Comparison of ENCODE assay signal across 31 cellular contexts in genomic region chr12:89105243-89105642, GRCh38.
"Had no signal": no experiment of that assay in that cellular context is flagged by ENCODE, and none has a peak within 500 bp of the region (broad histone marks: within the 10 kb centered on the region; RNA-seq: fewer than 3 reads in every experiment).

No MANE protein-coding gene starts in this region.

- H3K36me3 Mint-ChIP-seq: naive thymus-derived CD8-positive, alpha-beta T cell; natural killer cell treated with Interleukin-12 subunit alpha and Interleukin-12 subunit beta and Interleukin-15 and Interleukin-18, amount 100 ng/mL, for 72 hours; stimulated activated memory B cell treated with anti-CD40 and anti-IgM and Interleukin-4, amounts not matched to agents 10 μg/mL and 1 μg/mL and 100 μg/mL, for 72 hours had no signal

- H3K27me3 Mint-ChIP-seq: progenitor cell of endocrine pancreas; stimulated activated memory B cell treated with anti-CD40 and anti-IgM and Interleukin-4, amounts not matched to agents 10 μg/mL and 1 μg/mL and 100 μg/mL, for 72 hours had no signal

- H3K4me3 ChIP-seq: pancreas, psoas muscle, right lobe of liver, sigmoid colon, skin epidermis, smooth muscle cell, spleen, thoracic aorta, thyroid gland, tibial nerve, upper lobe of left lung, vagina had no signal

- H3K4me2 ChIP-seq: smooth muscle cell had no signal

- H3K4me1 Mint-ChIP-seq: naive thymus-derived CD8-positive, alpha-beta T cell; stimulated activated memory B cell treated with anti-CD40 and anti-IgM and Interleukin-4, amounts not matched to agents 10 μg/mL and 1 μg/mL and 100 μg/mL, for 72 hours; stimulated activated naive CD8-positive, alpha-beta T cell treated with anti-CD3 and anti-CD28 coated beads, Interleukin-15, amount 100 ng/mL, for 72 hours had no signal

- ATAC-seq: naive thymus-derived CD8-positive, alpha-beta T cell; natural killer cell treated with Interleukin-12 subunit alpha and Interleukin-12 subunit beta and Interleukin-15 and Interleukin-18, amount 100 ng/mL, for 72 hours; pancreas; psoas muscle; right cardiac atrium; right lobe of liver; stimulated activated memory B cell treated with anti-CD40 and anti-IgM and Interleukin-4, amounts not matched to agents 10 μg/mL and 1 μg/mL and 100 μg/mL, for 72 hours; stimulated activated naive CD8-positive, alpha-beta T cell treated with anti-CD3 and anti-CD28 coated beads, Interleukin-15, amount 100 ng/mL, for 72 hours; stimulated activated naive CD8-positive, alpha-beta T cell treated with anti-CD3 and anti-CD28 coated beads, Interleukin-15, Interleukin-2, amounts not matched to agents 100 U/mL and 50 U/mL, for 24 hours had no signal

- H3K27me3 ChIP-seq: neutrophil, pancreas, right lobe of liver, sigmoid colon, spleen, thyroid gland, tibial nerve, upper lobe of left lung, vagina had no signal

- H3K27ac ChIP-seq: neutrophil, pancreas, psoas muscle, right lobe of liver, sigmoid colon, skin epidermis, spleen, thoracic aorta, thyroid gland, tibial nerve, upper lobe of left lung, vagina had no signal

- H3K4me1 ChIP-seq: pancreas, psoas muscle, right lobe of liver, sigmoid colon, thyroid gland, tibial nerve, upper lobe of left lung, vagina had no signal

- DNase-seq: naive thymus-derived CD8-positive, alpha-beta T cell; nephron progenitor cell; nucleus accumbens; pancreas; posterior cingulate gyrus; psoas muscle; right cardiac atrium; right lobe of liver; sigmoid colon; spleen; stimulated activated CD4-positive, alpha-beta T cell treated with anti-CD3 and anti-CD28 coated beads, Interleukin-12 subunit alpha, Interleukin-12 subunit beta, amount 100 ng/mL, for 4 hours; stimulated activated CD4-positive, alpha-beta T cell treated with anti-CD3 and anti-CD28 coated beads, Interleukin-1b, Interleukin-23, amount 100 ng/mL, for 48 hours; stimulated activated CD4-positive, alpha-beta T cell treated with anti-CD3 and anti-CD28 coated beads, Interleukin-4, amount 100 ng/mL, for 1 hour; stimulated activated CD4-positive, alpha-beta T cell treated with anti-CD3 and anti-CD28 coated beads, Interleukin-4, amount 100 ng/mL, for 4 hours; stimulated activated CD8-positive, alpha-beta memory T cell treated with anti-CD3 and anti-CD28 coated beads, Interleukin-4, amount 100 ng/mL, for 48 hours; stimulated activated naive CD4-positive, alpha-beta T cell; stimulated activated naive CD8-positive, alpha-beta T cell treated with anti-CD3 and anti-CD28 coated beads, Interleukin-15, amount 100 ng/mL, for 72 hours; stimulated activated naive CD8-positive, alpha-beta T cell treated with anti-CD3 and anti-CD28 coated beads, Interleukin-15, Interleukin-2, amounts not matched to agents 100 U/mL and 50 U/mL, for 24 hours; thyroid gland; trophoblast cell; upper lobe of left lung had no signal

- H3K9me3 ChIP-seq: neutrophil, pancreas, psoas muscle, right lobe of liver, sigmoid colon, spleen, thoracic aorta, thyroid gland, tibial nerve, upper lobe of left lung, vagina had no signal

- H3K27ac Mint-ChIP-seq: naive thymus-derived CD8-positive, alpha-beta T cell; natural killer cell treated with Interleukin-12 subunit alpha and Interleukin-12 subunit beta and Interleukin-15 and Interleukin-18, amount 100 ng/mL, for 72 hours; nephron progenitor cell; progenitor cell of endocrine pancreas; stimulated activated memory B cell treated with anti-CD40 and anti-IgM and Interleukin-4, amounts not matched to agents 10 μg/mL and 1 μg/mL and 100 μg/mL, for 72 hours; stimulated activated naive CD8-positive, alpha-beta T cell treated with anti-CD3 and anti-CD28 coated beads, Interleukin-15, amount 100 ng/mL, for 72 hours had no signal

- H3K9me3 Mint-ChIP-seq: naive thymus-derived CD8-positive, alpha-beta T cell; natural killer cell treated with Interleukin-12 subunit alpha and Interleukin-12 subunit beta and Interleukin-15 and Interleukin-18, amount 100 ng/mL, for 72 hours; nephron progenitor cell; neural crest cell; stimulated activated memory B cell treated with anti-CD40 and anti-IgM and Interleukin-4, amounts not matched to agents 10 μg/mL and 1 μg/mL and 100 μg/mL, for 72 hours; stimulated activated naive CD8-positive, alpha-beta T cell treated with anti-CD3 and anti-CD28 coated beads, Interleukin-15, amount 100 ng/mL, for 72 hours had no signal

- H3K4me3 Mint-ChIP-seq: naive thymus-derived CD8-positive, alpha-beta T cell; natural killer cell treated with Interleukin-12 subunit alpha and Interleukin-12 subunit beta and Interleukin-15 and Interleukin-18, amount 100 ng/mL, for 72 hours; nephron progenitor cell; neural crest cell; stimulated activated memory B cell treated with anti-CD40 and anti-IgM and Interleukin-4, amounts not matched to agents 10 μg/mL and 1 μg/mL and 100 μg/mL, for 72 hours; stimulated activated naive CD8-positive, alpha-beta T cell treated with anti-CD3 and anti-CD28 coated beads, Interleukin-15, amount 100 ng/mL, for 72 hours had no signal

- H3K36me3 ChIP-seq: neutrophil, pancreas, right lobe of liver, sigmoid colon, spleen, thoracic aorta, thyroid gland, tibial nerve, upper lobe of left lung, vagina had no signal
